ENCODE assay signal across 10 cellular contexts in genomic region chr6:105780146-105780860, GRCh38.
DNase-seq lines count a peak whose midpoint lies in the region; TF ChIP-seq lines count a peak whose summit lies in the region.
"Had no signal": no experiment of that assay in that cellular context is flagged by ENCODE, and none has a peak within 500 bp of the region (broad histone marks: within the 10 kb centered on the region; RNA-seq: fewer than 3 reads in every experiment).

No MANE protein-coding gene starts in this region.

- CTCF ChIA-PET in GM10248 (lab: Yijun Ruan, JAX) = interaction anchor here (0.9 to 1.9 kb wide), 3 partner anchors 9 to 20 kb away, joined by 3 to 8 read pairs (median 3); no protein-coding TSS in a partner anchor

- DNase-seq in SKM-1 treated with dmso at 0.1 percent for 144 hours (lab: John Stamatoyannopoulos, UW; ENCODE audit: unreplicated experiment) = peak; percentile 36
- no peak for DNase-seq in SKM-1 (lab: John Stamatoyannopoulos, UW; ENCODE audit: unreplicated experiment)
- DNase-seq in NCI-H69 (lab: John Stamatoyannopoulos, UW) = peak; percentile 42
- DNase-seq in fibroblast of villous mesenchyme (ENCODE audit: low read depth) = peak; percentile 51
- DNase-seq in GM10248 (ENCODE audit: extremely low spot score) = no peak
- DNase-seq in activated naive CD4-positive, alpha-beta T cell treated with Interleukin-2 at 50 U/mL for 16 hours = no peak
- DNase-seq in NCI-H1105 treated with DMSO at 0.1 percent for 48 hours (lab: John Stamatoyannopoulos, UW) = no peak
- DNase-seq in activated CD4-positive, alpha-beta T cell treated with anti-CD3 and anti-CD28 coated beads, Interleukin-2, amount 50 U/mL, for 4 hours = no peak
- DNase-seq: NCI-H524; stimulated activated naive CD4-positive, alpha-beta T cell had no signal

- TF ChIP-seq CTCF in fibroblast of villous mesenchyme (IDR thresholded peaks at IDR 0.05; ENCODE audit: insufficient read depth, low read depth, low read length) (no peak), GM10248 (IDR thresholded peaks at IDR 0.05; ENCODE audit: control extremely low read depth, extremely low read depth, low read depth, missing control alignments) (no peak)

- no peak overlapping the region for H3K4me3 ChIP-seq in fibroblast of villous mesenchyme (ENCODE audit: low read depth, low read length)

- POLR2A ChIA-PET in GM10248 (lab: Yijun Ruan, JAX) = no interaction called here

Comparison
In these comparisons a context has a peak if more than half of its experiments do, and no peak if none do; other contexts are left out.
1. DNase-seq: peak in SKM-1 treated with dmso at 0.1 percent for 144 hours (single experiment), NCI-H69 (single experiment) and fibroblast of villous mesenchyme (single experiment); none in SKM-1 (single experiment), GM10248 (single experiment), activated naive CD4-positive, alpha-beta T cell treated with Interleukin-2 at 50 U/mL for 16 hours (single experiment), NCI-H1105 treated with DMSO at 0.1 percent for 48 hours (single experiment) and activated CD4-positive, alpha-beta T cell treated with anti-CD3 and anti-CD28 coated beads, Interleukin-2, amount 50 U/mL, for 4 hours (0 of 2).